9 cellular contexts compared by ENCODE assay signal in genomic region chr16:31404353-31405064, GRCh38.
DNase-seq lines count a peak whose midpoint lies in the region; ATAC-seq and TF ChIP-seq lines count a peak whose summit lies in the region.
"Had no signal": no experiment of that assay in that cellular context is flagged by ENCODE, and none has a peak within 500 bp of the region (broad histone marks: within the 10 kb centered on the region; RNA-seq: fewer than 3 reads in every experiment).

No MANE protein-coding gene starts in this region.

- DNase-seq in GM03348 (ENCODE audit: low spot score) (peak; percentile 81), NCI-H774 (lab: John Stamatoyannopoulos, UW) (peak; percentile 35), iPS-NIHi11 (ENCODE audit: low spot score) (peak; percentile 52), GM10266 (ENCODE audit: extremely low spot score) (no peak)
- DNase-seq: activated T-cell treated with anti-CD3 and anti-CD28 coated beads, Interleukin-2, amount 50 U/mL, for 24 hours; NCI-H1105 treated with DMSO at 0.1 percent for 48 hours; stomach had no signal

- no peak for TF ChIP-seq CTCF in GM10266 (IDR thresholded peaks at IDR 0.05; ENCODE audit: control insufficient read depth, insufficient read depth, low read depth, missing control alignments)

- ATAC-seq in GM21825 (IDR thresholded peaks at IDR 0.05; ENCODE audit: unreplicated experiment) (no peak), HG03571 (IDR thresholded peaks at IDR 0.05; ENCODE audit: unreplicated experiment) (no peak)
